ENCODE assay signal across 26 cellular contexts in genomic region chr9:131583836-131584555, GRCh38. TPM values are rescaled to one million over a fixed set of nuclear protein-coding genes. Genes with fewer than 3 reads are reported as not detected.
DNase-seq lines count a peak whose midpoint lies in the region; ATAC-seq and TF ChIP-seq lines count a peak whose summit lies in the region.
"Had no signal": no experiment of that assay in that cellular context is flagged by ENCODE, and none has a peak within 500 bp of the region (broad histone marks: within the 10 kb centered on the region; RNA-seq: fewer than 3 reads in every experiment).

No MANE protein-coding gene starts in this region.

- H3K27ac Mint-ChIP-seq in T-cell (peak overlapping the region; percentile 65 to 92), immature natural killer cell (peak overlapping the region; percentile 81 to 96 (median 91))
- H3K27ac Mint-ChIP-seq: mesothelial cell of epicardium had no signal

- H3K9me3 Mint-ChIP-seq in T-cell (no peaks in the 10 kb centered on the region), immature natural killer cell (no peaks in the 10 kb centered on the region)
- H3K9me3 Mint-ChIP-seq: brain, mesothelial cell of epicardium had no signal

- no peaks in the 10 kb centered on the region for H3K9me3 ChIP-seq in upper lobe of right lung
- H3K9me3 ChIP-seq: colonic mucosa, left lung, psoas muscle, tibial nerve had no signal

- TF ChIP-seq CTCF in upper lobe of right lung (IDR thresholded peaks at IDR 0.05) (no peak), brain microvascular endothelial cell (IDR thresholded peaks at IDR 0.05; ENCODE audit: low read depth, low read length, missing control alignments) (no peak)

- H3K36me3 Mint-ChIP-seq in T-cell (peaks cover 34% of the 10 kb centered on the region), immature natural killer cell (peaks cover 7 to 28% (median 9%) of the 10 kb centered on the region in 3 donors)

- DNase-seq in Right ventricle myocardium superior (peak; percentile 16), Right ventricle myocardium inferior (ENCODE audit: missing footprints) (no peak), T-cell (no peak), immature natural killer cell (no peak), upper lobe of right lung (no peak), brain microvascular endothelial cell (no peak), NCI-H446 (lab: John Stamatoyannopoulos, UW) (no peak), RPMI8226 (no peak)
- DNase-seq: colonic mucosa; COR-L47; EL; NCI-H1417 treated with DMSO at 0.1 percent for 48 hours; NCI-H2171; NCI-H526 treated with DMSO at 0.1 percent for 48 hours; stimulated activated CD4-positive, alpha-beta T cell treated with anti-CD3 and anti-CD28 coated beads, Interleukin-2, amount 100 ng/mL, for 24 hours; stimulated activated naive CD8-positive, alpha-beta T cell treated with anti-CD3 and anti-CD28 coated beads, Interleukin-15, Interleukin-2, amounts not matched to agents 100 U/mL and 50 U/mL, for 24 hours had no signal

- no peaks in the 10 kb centered on the region for H3K27me3 ChIP-seq in upper lobe of right lung
- no peaks in the 10 kb centered on the region for H3K27me3 ChIP-seq in brain microvascular endothelial cell (replicated peaks)
- H3K27me3 ChIP-seq: colonic mucosa, left lung, tibial nerve had no signal

- H3K4me1 ChIP-seq in upper lobe of right lung: peaks cover 3% of the 10 kb centered on the region
- H3K4me1 ChIP-seq: colonic mucosa, tibial nerve had no signal

- intact Hi-C loops in Right ventricle myocardium superior (cut with DNase I): no loop called here
- intact Hi-C loops in Right ventricle myocardium inferior (cut with DNase I): no loop called here
- intact Hi-C loops in upper lobe of right lung (cut with DNase I): no loop called here

- H3K4me3 ChIP-seq in upper lobe of right lung (no peak overlapping the region), brain microvascular endothelial cell (ENCODE audit: low read depth, low read length) (no peak overlapping the region)
- H3K4me3 ChIP-seq: colonic mucosa, left lung, psoas muscle, tibial nerve had no signal

- POLR2A ChIA-PET in T-cell (lab: Charles Lee): interaction anchor here in 1 of 2 donors (0.6 kb wide), 1 partner anchor 124 kb away, joined by 3 read pairs; no protein-coding TSS in a partner anchor

- H3K27ac ChIP-seq in upper lobe of right lung (peak overlapping the region; percentile 32), brain microvascular endothelial cell (no peak overlapping the region)
- H3K27ac ChIP-seq: colonic mucosa, psoas muscle, RWPE1, tibial nerve had no signal

- CTCF ChIA-PET in T-cell (lab: Charles Lee): no interaction called here

- H3K4me1 Mint-ChIP-seq in T-cell: peaks cover 32 to 56% (median 42%) of the 10 kb centered on the region in 3 donors
- H3K4me1 Mint-ChIP-seq in immature natural killer cell: peaks cover 48 to 64% of the 10 kb centered on the region in 2 donors
- H3K4me1 Mint-ChIP-seq: brain, mesothelial cell of epicardium had no signal

- peaks cover 82% of the 10 kb centered on the region for H3K36me3 ChIP-seq in upper lobe of right lung
- H3K36me3 ChIP-seq in brain microvascular endothelial cell (replicated peaks): peaks cover 31% of the 10 kb centered on the region

- H3K27me3 Mint-ChIP-seq in T-cell: no peaks in the 10 kb centered on the region
- H3K27me3 Mint-ChIP-seq in immature natural killer cell (ENCODE audit: low read depth in 3 of 3): peaks cover 7 to 33% (median 27%) of the 10 kb centered on the region in 3 donors
- H3K27me3 Mint-ChIP-seq: brain had no signal

- H3K4me3 Mint-ChIP-seq in T-cell (peak overlapping the region in 1 of 3 donors; percentile 3), immature natural killer cell (peak overlapping the region in 3 of 5 donors; percentile 30 to 83 (median 75))
- H3K4me3 Mint-ChIP-seq: brain, mesothelial cell of epicardium had no signal

- ATAC-seq in Right ventricle myocardium superior (ENCODE audit: poor library complexity): no peak
- no peak for ATAC-seq in Right ventricle myocardium inferior
- no peak for ATAC-seq in T-cell (replicated peaks in 1 of 4)
- no peak for ATAC-seq in upper lobe of right lung
- ATAC-seq: left lung; psoas muscle; stimulated activated naive CD8-positive, alpha-beta T cell treated with anti-CD3 and anti-CD28 coated beads, Interleukin-15, Interleukin-2, amounts not matched to agents 100 U/mL and 50 U/mL, for 24 hours had no signal

- in situ Hi-C loops in brain microvascular endothelial cell (cut with HindIII; ENCODE audit: low pct_ligation_motif_present, low sequenced_read_pairs): no loop called here

RNA-seq across cellular contexts. Expression of gene PRRT1B, which starts 38.7 kb away (rescaled TPM):
- not detected for total RNA-seq in Right ventricle myocardium superior
- not detected for total RNA-seq in Right ventricle myocardium inferior
- total RNA-seq in T-cell: not detected
- polyA plus RNA-seq in immature natural killer cell: not detected
- total RNA-seq in upper lobe of right lung: 3.9 TPM
- total RNA-seq: HT1080, mesothelial cell of epicardium, psoas muscle, skeletal muscle tissue, tibial nerve had no signal
- polyA plus RNA-seq: AG04450, neural cell, psoas muscle had no signal

RNA-seq across cellular contexts. Expression of gene UCK1, which starts 52.9 kb away (rescaled TPM):
- total RNA-seq in Right ventricle myocardium superior (21.7 TPM), Right ventricle myocardium inferior (23.5 TPM), T-cell (10 to 100 TPM; 20.0 to 34.7 (median 32.0) TPM), upper lobe of right lung (27.9 TPM)
- 10 to 100 TPM; 27.3 to 34.7 (median 33.7) TPM for polyA plus RNA-seq in immature natural killer cell
